22 cellular contexts compared by ENCODE assay signal in genomic region chr4:1600811-1601532, GRCh38.
DNase-seq lines count a peak whose midpoint lies in the region; ATAC-seq and TF ChIP-seq lines count a peak whose summit lies in the region.
"Had no signal": no experiment of that assay in that cellular context is flagged by ENCODE, and none has a peak within 500 bp of the region (broad histone marks: within the 10 kb centered on the region; RNA-seq: fewer than 3 reads in every experiment).

No MANE protein-coding gene starts in this region.

- TF ChIP-seq CTCF in sigmoid colon (IDR thresholded peaks at IDR 0.05), result no peak

- H3K9me3 ChIP-seq in sigmoid colon, result no peaks in the 10 kb centered on the region
- H3K9me3 ChIP-seq: SK-N-SH, thyroid gland had no signal

- intact Hi-C loops in left ventricle myocardium superior (cut with micrococcal nuclease) (no loop called here), sigmoid colon (cut with DNase I) (no loop called here)

- TF ChIP-seq POLR2A in sigmoid colon (IDR thresholded peaks at IDR 0.05), result no peak

- no peaks in the 10 kb centered on the region for H3K4me1 ChIP-seq in sigmoid colon
- H3K4me1 ChIP-seq: thyroid gland had no signal

- 61 to 78% methylated on average over 27 of the region's 27 CpGs for WGBS in sigmoid colon, 2 donors

- H3K4me3 ChIP-seq in sigmoid colon, result no peak overlapping the region
- H3K4me3 ChIP-seq: lung, thyroid gland had no signal

- no peak overlapping the region for H3K27ac ChIP-seq in sigmoid colon
- H3K27ac ChIP-seq: thyroid gland had no signal

- no peak for TF ChIP-seq EP300 in sigmoid colon (IDR thresholded peaks at IDR 0.05)

- ATAC-seq in left ventricle myocardium superior (no peak), GM19324 (IDR thresholded peaks at IDR 0.05; ENCODE audit: low FRiP score, unreplicated experiment) (no peak)
- ATAC-seq: activated CD8-positive, alpha-beta T cell treated with anti-CD3 and anti-CD28 coated beads for 36 hours; activated naive CD8-positive, alpha-beta T cell treated with anti-CD3 and anti-CD28 coated beads, Interleukin-2, amount 50 U/mL, for 24 hours; CD8-positive, alpha-beta T cell had no signal

- DNase-seq in NCI-H2171 treated with DMSO at 0.1 percent for 48 hours (lab: John Stamatoyannopoulos, UW), result peak; percentile 54
- no peak for DNase-seq in NCI-H2171 (lab: John Stamatoyannopoulos, UW)
- DNase-seq in NCI-H524 treated with DMSO at 0.1 percent for 48 hours (lab: John Stamatoyannopoulos, UW), result peak; percentile 80
- DNase-seq in left ventricle myocardium superior, result peak; percentile 10
- peak; percentile 57 for DNase-seq in sigmoid colon
- DNase-seq in MV-4-11 (lab: John Stamatoyannopoulos, UW), result no peak
- no peak for DNase-seq in SIG-M5 treated with dmso at 0.1 percent for 504 hours (lab: John Stamatoyannopoulos, UW; ENCODE audit: unreplicated experiment)
- DNase-seq: 8988T; activated CD4-positive, alpha-beta T cell treated with anti-CD3 and anti-CD28 coated beads for 1 hour; activated CD8-positive, alpha-beta T cell treated with anti-CD3 and anti-CD28 coated beads for 36 hours; activated gamma-delta T cell; activated naive CD8-positive, alpha-beta T cell treated with anti-CD3 and anti-CD28 coated beads, Interleukin-2, amount 50 U/mL, for 24 hours; activated T-cell treated with anti-CD3 and anti-CD28 coated beads for 4 hours; CD8-positive, alpha-beta T cell; islet precursor cell; NCI-H1105 treated with DMSO at 0.1 percent for 48 hours; NCI-H1930; SK-N-SH; stimulated activated naive CD8-positive, alpha-beta T cell treated with anti-CD3 and anti-CD28 coated beads, Interleukin-15, amount 100 ng/mL, for 72 hours; thyroid gland had no signal

- peaks cover 0 to 42% (median 3%) of the 10 kb centered on the region in 3 donors for H3K27me3 ChIP-seq in sigmoid colon
- H3K27me3 ChIP-seq: thyroid gland had no signal

- H3K36me3 ChIP-seq in sigmoid colon, result no peaks in the 10 kb centered on the region
- H3K36me3 ChIP-seq: thyroid gland had no signal

Comparison
In these comparisons a context has a peak if more than half of its experiments do, and no peak if none do; other contexts are left out.
1. DNase-seq: peak in NCI-H2171 treated with DMSO at 0.1 percent for 48 hours (single experiment), NCI-H524 treated with DMSO at 0.1 percent for 48 hours (single experiment), left ventricle myocardium superior (single experiment) and sigmoid colon (single experiment); none in NCI-H2171 (single experiment), MV-4-11 (single experiment) and SIG-M5 treated with dmso at 0.1 percent for 504 hours (single experiment).